8 cellular contexts compared by ENCODE assay signal in genomic region chr11:35165416-35166368, GRCh38. TPM values are rescaled to one million over a fixed set of nuclear protein-coding genes. Genes with fewer than 3 reads are reported as not detected.
DNase-seq lines count a peak whose midpoint lies in the region; ATAC-seq lines count a peak whose summit lies in the region.

No MANE protein-coding gene starts in this region.

- DNase-seq in RPMI7951 (ENCODE audit: low read depth) (peak; percentile 86), kidney glomerular epithelial cell (lab: John Stamatoyannopoulos, UW) (peak; percentile 36), COLO668 (lab: John Stamatoyannopoulos, UW; ENCODE audit: unreplicated experiment) (no peak), globus pallidus (ENCODE audit: low spot score) (no peak)
- peak; percentile 80 for DNase-seq in activated gamma-delta T cell treated with anti-CD3 and anti-CD28 coated beads, Interleukin-2, amount 50 U/mL, for 16 hours (ENCODE audit: low read depth)
- peak; percentile 58 to 75 for DNase-seq in stimulated activated CD8-positive, alpha-beta memory T cell treated with anti-CD3 and anti-CD28 coated beads, Interleukin-4, amount 100 ng/mL, for 4 hours (ENCODE audit: low read depth in 2 of 2, low spot score in 1 of 2)

- peak; percentile 87 for ATAC-seq in GM18511 (IDR thresholded peaks at IDR 0.05; ENCODE audit: unreplicated experiment)
- ATAC-seq in HG02884 (IDR thresholded peaks at IDR 0.05; ENCODE audit: unreplicated experiment) = peak; percentile 72

RNA-seq across cellular contexts. Expression of gene CD44, which starts 26.7 kb away (rescaled TPM):
- 241 and 316 TPM in 2 replicates for total RNA-seq in RPMI7951 (2014; rRNA removed; shearing (Covaris generic))

Comparison
In these comparisons a context has a peak if more than half of its experiments do, and no peak if none do; other contexts are left out.
1. DNase-seq: peak in RPMI7951 (single experiment), activated gamma-delta T cell treated with anti-CD3 and anti-CD28 coated beads, Interleukin-2, amount 50 U/mL, for 16 hours (single experiment), kidney glomerular epithelial cell (single experiment) and stimulated activated CD8-positive, alpha-beta memory T cell treated with anti-CD3 and anti-CD28 coated beads, Interleukin-4, amount 100 ng/mL, for 4 hours (2 of 2); none in COLO668 (single experiment) and globus pallidus (single experiment).